In the genomic region with DNA sequence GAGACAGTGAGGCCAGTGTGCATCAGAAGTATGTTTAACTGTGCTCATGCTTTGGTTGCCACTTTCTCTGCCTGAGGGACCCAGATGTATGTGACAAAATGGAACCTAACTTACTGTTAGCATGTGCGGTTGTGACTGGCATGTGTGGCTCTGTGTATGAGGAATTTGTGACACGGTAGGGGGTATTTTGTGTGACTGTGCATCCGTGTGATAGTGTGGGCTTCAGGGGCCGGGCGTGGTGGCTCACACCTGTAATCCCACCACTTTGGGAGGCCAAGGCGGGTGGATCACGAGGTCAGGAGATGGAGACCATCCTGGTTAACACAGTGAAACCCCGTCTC, we compare ENCODE assay signal across 1 cellular context.
A peak's percentile ranks its signal among the peaks of the same experiment; 100 is the strongest.
TF ChIP-seq lines count a peak whose summit lies in the region.
"Not testable (repeated sequence)": the region's sequence is repeated elsewhere in the genome, so short reads cannot be mapped to it uniquely, and the experiment has no call there.

No MANE protein-coding gene starts in this region.

TF ChIP-seq in HepG2, 621 proteins besides CTCF, POLR2A, EP300 and RAD21:
- TF ChIP-seq, protein P1, sequence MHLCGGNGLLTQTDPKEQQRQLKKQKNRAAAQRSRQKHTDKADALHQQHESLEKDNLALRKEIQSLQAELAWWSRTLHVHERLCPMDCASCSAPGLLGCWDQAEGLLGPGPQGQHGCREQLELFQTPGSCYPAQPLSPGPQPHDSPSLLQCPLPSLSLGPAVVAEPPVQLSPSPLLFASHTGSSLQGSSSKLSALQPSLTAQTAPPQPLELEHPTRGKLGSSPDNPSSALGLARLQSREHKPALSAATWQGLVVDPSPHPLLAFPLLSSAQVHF (CRISPR knock-in tag; IDR thresholded peaks at IDR 0.05), result 0 out of 2 replicates have a peak, but pooled peaks have one; percentile 50
- TF ChIP-seq, protein P2, sequence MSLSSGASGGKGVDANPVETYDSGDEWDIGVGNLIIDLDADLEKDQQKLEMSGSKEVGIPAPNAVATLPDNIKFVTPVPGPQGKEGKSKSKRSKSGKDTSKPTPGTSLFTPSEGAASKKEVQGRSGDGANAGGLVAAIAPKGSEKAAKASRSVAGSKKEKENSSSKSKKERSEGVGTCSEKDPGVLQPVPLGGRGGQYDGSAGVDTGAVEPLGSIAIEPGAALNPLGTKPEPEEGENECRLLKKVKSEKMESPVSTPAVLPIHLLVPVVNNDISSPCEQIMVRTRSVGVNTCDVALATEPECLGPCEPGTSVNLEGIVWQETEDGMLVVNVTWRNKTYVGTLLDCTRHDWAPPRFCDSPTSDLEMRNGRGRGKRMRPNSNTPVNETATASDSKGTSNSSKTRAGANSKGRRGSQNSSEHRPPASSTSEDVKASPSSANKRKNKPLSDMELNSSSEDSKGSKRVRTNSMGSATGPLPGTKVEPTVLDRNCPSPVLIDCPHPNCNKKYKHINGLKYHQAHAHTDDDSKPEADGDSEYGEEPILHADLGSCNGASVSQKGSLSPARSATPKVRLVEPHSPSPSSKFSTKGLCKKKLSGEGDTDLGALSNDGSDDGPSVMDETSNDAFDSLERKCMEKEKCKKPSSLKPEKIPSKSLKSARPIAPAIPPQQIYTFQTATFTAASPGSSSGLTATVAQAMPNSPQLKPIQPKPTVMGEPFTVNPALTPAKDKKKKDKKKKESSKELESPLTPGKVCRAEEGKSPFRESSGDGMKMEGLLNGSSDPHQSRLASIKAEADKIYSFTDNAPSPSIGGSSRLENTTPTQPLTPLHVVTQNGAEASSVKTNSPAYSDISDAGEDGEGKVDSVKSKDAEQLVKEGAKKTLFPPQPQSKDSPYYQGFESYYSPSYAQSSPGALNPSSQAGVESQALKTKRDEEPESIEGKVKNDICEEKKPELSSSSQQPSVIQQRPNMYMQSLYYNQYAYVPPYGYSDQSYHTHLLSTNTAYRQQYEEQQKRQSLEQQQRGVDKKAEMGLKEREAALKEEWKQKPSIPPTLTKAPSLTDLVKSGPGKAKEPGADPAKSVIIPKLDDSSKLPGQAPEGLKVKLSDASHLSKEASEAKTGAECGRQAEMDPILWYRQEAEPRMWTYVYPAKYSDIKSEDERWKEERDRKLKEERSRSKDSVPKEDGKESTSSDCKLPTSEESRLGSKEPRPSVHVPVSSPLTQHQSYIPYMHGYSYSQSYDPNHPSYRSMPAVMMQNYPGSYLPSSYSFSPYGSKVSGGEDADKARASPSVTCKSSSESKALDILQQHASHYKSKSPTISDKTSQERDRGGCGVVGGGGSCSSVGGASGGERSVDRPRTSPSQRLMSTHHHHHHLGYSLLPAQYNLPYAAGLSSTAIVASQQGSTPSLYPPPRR (CRISPR knock-in tag; IDR thresholded peaks at IDR 0.05; ENCODE audit: borderline replicate concordance), result 0 out of 2 replicates have a peak, but pooled peaks have one; percentile 7
- peak; percentile 44; the same call in 1 of the 2 replicates for TF ChIP-seq ZFP41 (CRISPR knock-in tag; IDR thresholded peaks at IDR 0.05; ENCODE audit: borderline replicate concordance)
- TF ChIP-seq JUNB (CRISPR knock-in tag; IDR thresholded peaks at IDR 0.05; ENCODE audit: borderline replicate concordance), result 0 out of 2 replicates have a peak, but pooled peaks have one; percentile 65
- TF ChIP-seq HOXA9 (CRISPR knock-in tag; IDR thresholded peaks at IDR 0.05; ENCODE audit: borderline replicate concordance), result peak; percentile 16; the same call in 1 of the 2 replicates
- 0 out of 2 replicates have a peak, but pooled peaks have one; percentile 25 for TF ChIP-seq ZNF761 (CRISPR knock-in tag; conservative IDR thresholded peaks at IDR 0.05)
- TF ChIP-seq ZBTB7A (CRISPR knock-in tag; IDR thresholded peaks at IDR 0.05), result peak; percentile 11; the same call in 1 of the 2 replicates
- TF ChIP-seq ZNF780A (CRISPR knock-in tag; IDR thresholded peaks at IDR 0.05), result peak; percentile 62; the same call in 1 of the 2 replicates
- TF ChIP-seq, protein P3, sequence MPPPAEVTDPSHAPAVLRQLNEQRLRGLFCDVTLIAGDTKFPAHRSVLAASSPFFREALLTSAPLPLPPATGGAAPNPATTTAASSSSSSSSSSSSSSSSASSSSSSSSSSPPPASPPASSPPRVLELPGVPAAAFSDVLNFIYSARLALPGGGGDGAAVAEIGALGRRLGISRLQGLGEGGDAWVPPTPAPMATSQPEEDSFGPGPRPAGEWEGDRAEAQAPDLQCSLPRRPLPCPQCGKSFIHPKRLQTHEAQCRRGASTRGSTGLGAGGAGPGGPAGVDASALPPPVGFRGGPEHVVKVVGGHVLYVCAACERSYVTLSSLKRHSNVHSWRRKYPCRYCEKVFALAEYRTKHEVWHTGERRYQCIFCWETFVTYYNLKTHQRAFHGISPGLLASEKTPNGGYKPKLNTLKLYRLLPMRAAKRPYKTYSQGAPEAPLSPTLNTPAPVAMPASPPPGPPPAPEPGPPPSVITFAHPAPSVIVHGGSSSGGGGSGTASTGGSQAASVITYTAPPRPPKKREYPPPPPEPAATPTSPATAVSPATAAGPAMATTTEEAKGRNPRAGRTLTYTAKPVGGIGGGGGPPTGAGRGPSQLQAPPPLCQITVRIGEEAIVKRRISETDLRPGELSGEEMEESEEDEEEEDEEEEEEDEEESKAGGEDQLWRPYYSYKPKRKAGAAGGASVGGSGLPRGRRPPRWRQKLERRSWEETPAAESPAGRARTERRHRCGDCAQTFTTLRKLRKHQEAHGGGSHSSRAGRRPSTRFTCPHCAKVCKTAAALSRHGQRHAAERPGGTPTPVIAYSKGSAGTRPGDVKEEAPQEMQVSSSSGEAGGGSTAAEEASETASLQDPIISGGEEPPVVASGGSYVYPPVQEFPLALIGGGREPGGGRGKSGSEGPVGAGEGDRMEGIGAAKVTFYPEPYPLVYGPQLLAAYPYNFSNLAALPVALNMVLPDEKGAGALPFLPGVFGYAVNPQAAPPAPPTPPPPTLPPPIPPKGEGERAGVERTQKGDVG (CRISPR knock-in tag; IDR thresholded peaks at IDR 0.05; ENCODE audit: borderline replicate concordance), result peak; percentile 59; the same call in 1 of the 2 replicates
- not testable (repeated sequence) for TF ChIP-seq ATF7 (IDR thresholded peaks at IDR 0.05)
- 0 out of 2 replicates have a peak, but pooled peaks have one; percentile 58 for TF ChIP-seq ATF7 (CRISPR knock-in tag; IDR thresholded peaks at IDR 0.05)
- TF ChIP-seq ZNF562 (CRISPR knock-in tag; IDR thresholded peaks at IDR 0.05; ENCODE audit: borderline replicate concordance), result 0 out of 2 replicates have a peak, but pooled peaks have one; percentile 50
- TF ChIP-seq ZC3H13 (CRISPR knock-in tag; IDR thresholded peaks at IDR 0.05), result peak; percentile 39; the same call in 1 of the 2 replicates
- 0 out of 2 replicates have a peak, but pooled peaks have one; percentile 2 for TF ChIP-seq ZNF749 (CRISPR knock-in tag; IDR thresholded peaks at IDR 0.05; ENCODE audit: borderline replicate concordance)
- TF ChIP-seq ZNF441 (CRISPR knock-in tag; IDR thresholded peaks at IDR 0.05; ENCODE audit: borderline replicate concordance), result peak; percentile 6; the same call in 1 of the 2 replicates
